8 cellular contexts compared by ENCODE assay signal in the genomic region with DNA sequence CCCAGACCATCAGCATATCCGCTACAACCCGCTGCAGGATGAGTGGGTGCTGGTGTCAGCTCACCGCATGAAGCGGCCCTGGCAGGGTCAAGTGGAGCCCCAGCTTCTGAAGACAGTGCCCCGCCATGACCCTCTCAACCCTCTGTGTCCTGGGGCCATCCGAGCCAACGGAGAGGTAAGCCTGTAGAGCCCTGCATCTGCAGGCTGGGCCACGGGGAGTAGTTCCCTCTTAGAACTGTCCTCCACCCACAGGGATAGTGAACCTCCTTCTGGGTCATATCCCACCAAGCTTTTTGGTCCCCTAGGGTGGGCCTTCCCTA. TPM values are rescaled to one million over a fixed set of nuclear protein-coding genes. Genes with fewer than 3 reads are reported as not detected.
DNase-seq lines count a peak whose midpoint lies in the region; ATAC-seq and TF ChIP-seq lines count a peak whose summit lies in the region.

No MANE protein-coding gene starts in this region.

- in situ Hi-C loops in astrocyte of the spinal cord (cut with HindIII; ENCODE audit: low sequenced_read_pairs) = no loop called here

- H3K36me3 ChIP-seq in lung (ENCODE audit: control insufficient read depth in 2 of 2, insufficient read depth in 2 of 2, low read length in 2 of 2) = peaks cover 0 to 13% of the 10 kb centered on the region in 2 donors
- H3K36me3 ChIP-seq in uterus = no peaks in the 10 kb centered on the region

- H3K27me3 ChIP-seq in lung (ENCODE audit: control insufficient read depth, insufficient read depth) = no peaks in the 10 kb centered on the region
- no peaks in the 10 kb centered on the region for H3K27me3 ChIP-seq in uterus

- 0 to 2% methylated on average over 8 of the region's 8 CpGs for WGBS in lung, 2 donors

- H3K27ac ChIP-seq in lung (ENCODE audit: low read depth in 1 of 2, low read length in 1 of 2) (peak overlapping the region; percentile 81 to 83), uterus (peak overlapping the region; percentile 84 to 88)

- H3K4me3 ChIP-seq in astrocyte of the spinal cord (ENCODE audit: low read depth, low read length) = peak overlapping the region; percentile 83
- peak overlapping the region; percentile 70 for H3K4me3 ChIP-seq in lung
- H3K4me3 ChIP-seq in uterus = peak overlapping the region; percentile 75 to 84

- ATAC-seq in Right ventricle myocardium inferior = peak; percentile 2
- ATAC-seq in left cardiac atrium = no peak
- no peak for ATAC-seq in lung (ENCODE audit: insufficient read depth, low FRiP score)

- TF ChIP-seq CTCF in astrocyte of the spinal cord (IDR thresholded peaks at IDR 0.05; ENCODE audit: low read depth, low read length) (no peak), lung (IDR thresholded peaks at IDR 0.05; ENCODE audit: control extremely low read depth, extremely low read depth) (no peak), uterus (IDR thresholded peaks at IDR 0.05) (no peak)

- intact Hi-C loops in Right ventricle myocardium inferior (cut with DNase I) = no loop called here
- intact Hi-C loops in left cardiac atrium (cut with DNase I) = no loop called here
- intact Hi-C loops in uterus (cut with DNase I; ENCODE audit: low total_unique reads) = loop anchor here (10.0 kb wide), 1 partner anchor 58 kb away; no protein-coding TSS in a partner anchor

- DNase-seq in Right ventricle myocardium inferior (ENCODE audit: missing footprints) = no peak
- DNase-seq in left cardiac atrium = no peak
- DNase-seq in astrocyte of the spinal cord (ENCODE audit: low read depth, low spot score) = no peak
- DNase-seq in lung (ENCODE audit: low spot score) = no peak
- no peak for DNase-seq in uterus
- no peak for DNase-seq in DMS79 (lab: John Stamatoyannopoulos, UW)
- DNase-seq in stimulated activated CD4-positive, alpha-beta T cell treated with anti-CD3 and anti-CD28 coated beads, Interleukin-12 subunit alpha, Interleukin-12 subunit beta, amount 100 ng/mL, for 4 hours = no peak
- no peak for DNase-seq in NCI-H128 (lab: John Stamatoyannopoulos, UW; ENCODE audit: unreplicated experiment)

- H3K9me3 ChIP-seq in lung (ENCODE audit: control insufficient read depth in 2 of 2, insufficient read depth in 1 of 2, low read length in 1 of 2) (no peaks in the 10 kb centered on the region), uterus (no peaks in the 10 kb centered on the region)

- no peak for TF ChIP-seq POLR2A in uterus (IDR thresholded peaks at IDR 0.05)

- H3K4me1 ChIP-seq in lung (ENCODE audit: control insufficient read depth in 2 of 2, insufficient read depth in 2 of 2, low read length in 2 of 2) = peaks cover 0 to 19% of the 10 kb centered on the region in 2 donors
- peaks cover 0 to 11% of the 10 kb centered on the region in 2 donors for H3K4me1 ChIP-seq in uterus

RNA-seq across cellular contexts. Expression of a gene that starts 0.6 kb away (rescaled TPM):
- 54.1 TPM for total RNA-seq in Right ventricle myocardium inferior
- 10 to 100 TPM; 36.9 to 37.9 TPM for total RNA-seq in left cardiac atrium
- 10 to 100 TPM; 44.1 to 53.0 TPM for total RNA-seq in lung
- 10 to 100 TPM; 23.9 to 38.7 TPM for polyA plus RNA-seq in lung
- 10 to 100 TPM in 3 of 4 donors, 1 to 10 TPM in 1; 4.4 to 82.9 (median 50.7) TPM for total RNA-seq in uterus

RNA-seq across cellular contexts. Expression of a gene that starts 4.9 kb away (rescaled TPM):
- total RNA-seq in Right ventricle myocardium inferior = 43.6 TPM
- 10 to 100 TPM; 38.3 to 51.0 TPM for total RNA-seq in left cardiac atrium
- 10 to 100 TPM; 14.5 to 30.5 TPM for total RNA-seq in lung
- 10 to 100 TPM in 1 of 2 donors, 1 to 10 TPM in 1; 5.5 to 10.7 TPM for polyA plus RNA-seq in lung
- total RNA-seq in uterus = 100 to 1,000 TPM in 1 of 4 donors, 10 to 100 TPM in 2, 1 to 10 TPM in 1; 3.2 to 153 (median 49.9) TPM

RNA-seq across cellular contexts. Expression of a gene that starts 9.5 kb away (rescaled TPM):
- total RNA-seq in Right ventricle myocardium inferior (25.6 TPM), left cardiac atrium (10 to 100 TPM; 31.8 to 33.3 TPM), lung (10 to 100 TPM; 26.0 to 64.1 TPM), uterus (10 to 100 TPM; 34.1 to 55.2 (median 51.3) TPM)
- polyA plus RNA-seq in lung = 10 to 100 TPM; 62.5 to 72.0 TPM

RNA-seq across cellular contexts. Expression of a gene that starts 15.4 kb away (rescaled TPM):
- not detected for total RNA-seq in Right ventricle myocardium inferior
- total RNA-seq in left cardiac atrium = not detected
- total RNA-seq in lung = under 1 TPM in 1 of 2 donors, not detected in 1; 0.55 TPM
- under 1 TPM in 1 of 2 donors, not detected in 1; 0.05 TPM for polyA plus RNA-seq in lung
- total RNA-seq in uterus = not detected

RNA-seq across cellular contexts. Expression of a gene that starts 18.2 kb away (rescaled TPM):
- total RNA-seq in Right ventricle myocardium inferior (not detected), left cardiac atrium (not detected), lung (not detected), uterus (under 1 TPM in 2 of 4 donors, not detected in 2; 0.35 to 0.82 TPM)
- polyA plus RNA-seq in lung = not detected
